In genomic region chr5:32444191-32444945, GRCh38 we compare ENCODE assay signal across 8 cellular contexts. TPM values are rescaled to one million over a fixed set of nuclear protein-coding genes. Genes with fewer than 3 reads are reported as not detected.
DNase-seq lines count a peak whose midpoint lies in the region; ATAC-seq and FAIRE-seq lines count a peak whose summit lies in the region.

ZFR (minus strand) TSS chr5:32444740; CDS start chr5:32444658, 82 bp downstream.

- peak within 1 kb of the TSS; percentile 83 for H2BK5ac ChIP-seq in mesenchymal stem cell (ENCODE audit: low read depth, low read length, poor library complexity, severe bottlenecking)

- no peaks in the 10 kb centered on the region for H3K9me3 Mint-ChIP-seq in effector memory CD8-positive, alpha-beta T cell

- peak within 1 kb of the TSS; percentile 92 to 97 for H3K4ac ChIP-seq in mesenchymal stem cell (ENCODE audit: low read depth in 1 of 2, low read length in 2 of 2)

- H3K4me3 Mint-ChIP-seq in effector memory CD8-positive, alpha-beta T cell, result peak within 1 kb of the TSS; percentile 80 to 93

- ATAC-seq in GM21381 (IDR thresholded peaks at IDR 0.05; ENCODE audit: unreplicated experiment), result peak; percentile 82
- peak; percentile 88 for ATAC-seq in effector memory CD8-positive, alpha-beta T cell (replicated peaks)

- DNase-seq in COLO829 (ENCODE audit: low spot score) (peak; percentile 81), HTR-8/SVneo (ENCODE audit: insufficient read length, low spot score) (peak; percentile 99), NOMO-1 treated with DMSO at 0.1 percent for 48 hours (lab: John Stamatoyannopoulos, UW; ENCODE audit: unreplicated experiment) (peak; percentile 97), mesenchymal stem cell (peak; percentile 91)
- peak; percentile 84 to 90 for DNase-seq in activated CD8-positive, alpha-beta memory T cell treated with anti-CD3 and anti-CD28 coated beads for 4 hours (ENCODE audit: low read depth in 2 of 2)
- peak; percentile 89 to 93 (median 90) for DNase-seq in effector memory CD8-positive, alpha-beta T cell
- peak; percentile 89 for DNase-seq in stimulated activated CD8-positive, alpha-beta memory T cell treated with anti-CD3 and anti-CD28 coated beads, Interleukin-12 subunit alpha, Interleukin-12 subunit beta, amount 100 ng/mL, for 24 hours (ENCODE audit: extremely low read depth)

- H3K79me1 ChIP-seq in mesenchymal stem cell (replicated peaks; ENCODE audit: low read length, poor library complexity, severe bottlenecking), result peaks cover 4% of the 10 kb centered on the region

- H3K23ac ChIP-seq in mesenchymal stem cell (ENCODE audit: low read length in 2 of 2), result peak within 1 kb of the TSS; percentile 46 to 83

- 0% methylated on average over 49 of the region's 81 CpGs for WGBS in mesenchymal stem cell

- H2BK120ac ChIP-seq in mesenchymal stem cell (ENCODE audit: low read depth, low read length), result peak within 1 kb of the TSS; percentile 95

- no peaks in the 10 kb centered on the region for H3K27me3 ChIP-seq in mesenchymal stem cell (ENCODE audit: control insufficient read depth in 1 of 2, insufficient read depth in 1 of 2, low read length in 2 of 2)

- H2BK12ac ChIP-seq in mesenchymal stem cell (ENCODE audit: low read length in 2 of 2), result peak within 1 kb of the TSS; percentile 31 to 83

- H3K27me3 Mint-ChIP-seq in effector memory CD8-positive, alpha-beta T cell, result no peaks in the 10 kb centered on the region

- H3K9me3 ChIP-seq in mesenchymal stem cell (ENCODE audit: control insufficient read depth, low read length), result no peaks in the 10 kb centered on the region

- H3K14ac ChIP-seq in mesenchymal stem cell (ENCODE audit: low read length in 2 of 2), result peak within 1 kb of the TSS; percentile 62 to 97

- H4K91ac ChIP-seq in mesenchymal stem cell (ENCODE audit: low read length), result peak within 1 kb of the TSS; percentile 80

- H3K36me3 ChIP-seq in mesenchymal stem cell (ENCODE audit: control insufficient read depth in 1 of 2, insufficient read depth in 2 of 2, low read depth in 1 of 2, low read length in 2 of 2), result peaks cover 4 to 9% of the 10 kb centered on the region in 2 experiments

- peak within 1 kb of the TSS; percentile 96 for H3K4me2 ChIP-seq in mesenchymal stem cell (ENCODE audit: low read length, poor library complexity, severe bottlenecking)

- H3K4me1 ChIP-seq in mesenchymal stem cell (ENCODE audit: control insufficient read depth, insufficient read depth, low read depth, low read length), result peaks cover 7% of the 10 kb centered on the region

- peak within 1 kb of the TSS; percentile 96 for H3K4me3 ChIP-seq in mesenchymal stem cell (ENCODE audit: insufficient read depth in 1 of 2, low read depth in 1 of 2, low read length in 2 of 2)

- FAIRE-seq in HTR-8/SVneo (lab: Jason Lieb, UNC), result peak; percentile 97

- peak within 1 kb of the TSS; percentile 91 to 93 for H3K27ac Mint-ChIP-seq in effector memory CD8-positive, alpha-beta T cell

- peaks cover 21% of the 10 kb centered on the region for H3K36me3 Mint-ChIP-seq in effector memory CD8-positive, alpha-beta T cell (ENCODE audit: insufficient read depth)

- H2AK5ac ChIP-seq in mesenchymal stem cell (ENCODE audit: low read length, severe bottlenecking), result no peak within 1 kb of the TSS

- peak within 1 kb of the TSS; percentile 99 for H4K8ac ChIP-seq in mesenchymal stem cell (ENCODE audit: low read length)

- peak within 1 kb of the TSS; percentile 89 for H2BK15ac ChIP-seq in mesenchymal stem cell (ENCODE audit: low read depth, poor library complexity, severe bottlenecking)

- peak within 1 kb of the TSS; percentile 90 for H2AFZ ChIP-seq in mesenchymal stem cell (ENCODE audit: low read depth, low read length)

- peaks cover 16 to 27% of the 10 kb centered on the region in 2 donors for H3K4me1 Mint-ChIP-seq in effector memory CD8-positive, alpha-beta T cell (ENCODE audit: low read depth in 2 of 2)

- H3K18ac ChIP-seq in mesenchymal stem cell (ENCODE audit: low read depth in 1 of 2, low read length in 2 of 2), result peak within 1 kb of the TSS; percentile 90 to 99

- peak within 1 kb of the TSS; percentile 78 for H3K27ac ChIP-seq in mesenchymal stem cell (ENCODE audit: low read length, poor library complexity, severe bottlenecking)

- peak within 1 kb of the TSS; percentile 96 for H3K9ac ChIP-seq in mesenchymal stem cell (ENCODE audit: low read length)

RNA-seq across cellular contexts. Expression of gene ZFR, which starts in this region (rescaled TPM):
- 46.5 TPM for polyA plus RNA-seq in mesenchymal stem cell (2013, experiment 1 of 2)
- 47.9 TPM for polyA plus RNA-seq in mesenchymal stem cell (2013, experiment 2 of 2)

Comparison
In these comparisons a context has a peak if more than half of its experiments do, and no peak if none do; other contexts are left out.
1. Peak in every context shown above with its lines: DNase-seq, ATAC-seq, H3K4me3 ChIP-seq and H3K27ac ChIP-seq.